Comparison of ENCODE assay signal across 27 cellular contexts in the genomic region with DNA sequence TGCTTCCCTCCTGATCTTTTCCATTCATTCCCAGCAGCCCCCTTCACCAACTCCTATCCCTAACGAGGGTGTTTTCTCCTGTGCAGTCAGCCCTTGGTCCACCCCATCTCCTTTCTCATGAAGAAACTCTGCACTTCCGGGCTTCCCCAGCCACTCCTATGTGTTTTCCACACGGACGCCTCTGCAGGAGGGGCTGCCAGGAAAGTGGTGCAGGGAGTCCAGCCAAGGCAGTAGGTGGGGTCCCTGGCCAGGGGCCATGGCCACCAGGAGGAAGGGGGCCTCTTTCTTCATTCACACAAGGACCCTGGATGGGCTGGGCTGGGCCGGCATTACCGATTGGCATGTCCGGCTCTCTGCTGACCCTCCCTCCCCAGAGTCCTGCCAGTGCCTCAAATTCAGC.
DNase-seq lines count a peak whose midpoint lies in the region; ATAC-seq lines count a peak whose summit lies in the region.
"Had no signal": no experiment of that assay in that cellular context is flagged by ENCODE, and none has a peak within 500 bp of the region (broad histone marks: within the 10 kb centered on the region; RNA-seq: fewer than 3 reads in every experiment).

No MANE protein-coding gene starts in this region.

- no peak overlapping the region for H3K27ac ChIP-seq in mesenchymal stem cell (ENCODE audit: low read length, poor library complexity, severe bottlenecking)
- peak overlapping the region; percentile 54 for H3K27ac ChIP-seq in subcutaneous abdominal adipose tissue (ENCODE audit: low read depth, low read length)
- H3K27ac ChIP-seq: SK-N-MC, WERI-Rb-1 had no signal

- DNase-seq in NCI-H460 (ENCODE audit: extremely low read depth, low read depth) (peak; percentile 50), dermis blood vessel endothelial cell (peak; percentile 28), mesenchymal stem cell (no peak), NCI-H2196 (lab: John Stamatoyannopoulos, UW; ENCODE audit: unreplicated experiment) (no peak), NCI-H1417 treated with DMSO at 0.1 percent for 48 hours (lab: John Stamatoyannopoulos, UW) (no peak), amniotic stem cell (lab: John Stamatoyannopoulos, UW) (no peak)
- DNase-seq: activated CD4-positive, alpha-beta T cell treated with anti-CD3 and anti-CD28 coated beads, Interleukin-2, amount 50 U/mL, for 1 hour; activated CD8-positive, alpha-beta memory T cell treated with anti-CD3 and anti-CD28 coated beads, Interleukin-2, amount 50 U/mL, for 4 hours; activated naive CD8-positive, alpha-beta T cell treated with anti-CD3 and anti-CD28 coated beads, Interleukin-2, amount 50 U/mL, for 24 hours; CD4-positive, alpha-beta T cell; dorsolateral prefrontal cortex; erythroblast; KG1; midbrain; NCI-H187; NCI-H2227 treated with DMSO at 0.1 percent for 48 hours; NCI-H82; nephron progenitor cell; stimulated activated CD4-positive, alpha-beta T cell treated with anti-CD3 and anti-CD28 coated beads, Interleukin-4, amount 100 ng/mL, for 4 hours; substantia nigra; T-helper 2 cell; WERI-Rb-1 had no signal

- H3K36me3 ChIP-seq in mesenchymal stem cell (ENCODE audit: control insufficient read depth in 1 of 2, insufficient read depth in 2 of 2, low read depth in 1 of 2, low read length in 2 of 2) (no peaks in the 10 kb centered on the region), subcutaneous abdominal adipose tissue (ENCODE audit: control insufficient read depth in 5 of 5, insufficient read depth in 5 of 5, low read length in 5 of 5) (no peaks in the 10 kb centered on the region)
- H3K36me3 ChIP-seq: prostate gland, WERI-Rb-1 had no signal

- peak overlapping the region; percentile 40 to 41 for H3K4ac ChIP-seq in mesenchymal stem cell (ENCODE audit: low read depth in 1 of 2, low read length in 2 of 2)

- no peaks in the 10 kb centered on the region for H3K79me1 ChIP-seq in mesenchymal stem cell (replicated peaks; ENCODE audit: low read length, poor library complexity, severe bottlenecking)

- peaks cover 0 to 10% of the 10 kb centered on the region in 2 experiments for H3K27me3 ChIP-seq in mesenchymal stem cell (ENCODE audit: control insufficient read depth in 1 of 2, insufficient read depth in 1 of 2, low read length in 2 of 2)
- H3K27me3 ChIP-seq in subcutaneous abdominal adipose tissue (ENCODE audit: control insufficient read depth in 5 of 5, insufficient read depth in 4 of 5, low read length in 5 of 5) = no peaks in the 10 kb centered on the region
- H3K27me3 ChIP-seq: dorsolateral prefrontal cortex had no signal

- no peak overlapping the region for H3K4me3 ChIP-seq in mesenchymal stem cell (ENCODE audit: insufficient read depth in 1 of 2, low read depth in 1 of 2, low read length in 2 of 2)
- H3K4me3 ChIP-seq in subcutaneous abdominal adipose tissue (ENCODE audit: low read depth in 1 of 5, low read length in 5 of 5) = no peak overlapping the region
- H3K4me3 ChIP-seq: dorsolateral prefrontal cortex, GM12878, prostate gland, SK-N-MC had no signal

- peak overlapping the region; percentile 58 to 64 for H2BK12ac ChIP-seq in mesenchymal stem cell (ENCODE audit: low read length in 2 of 2)

- WGBS in mesenchymal stem cell = 95% methylated on average over 7 of the region's 7 CpGs

- peak overlapping the region; percentile 81 for H4K8ac ChIP-seq in mesenchymal stem cell (ENCODE audit: low read length)

- ATAC-seq in HG03280 (IDR thresholded peaks at IDR 0.05; ENCODE audit: unreplicated experiment) = no peak
- ATAC-seq: activated naive CD8-positive, alpha-beta T cell treated with anti-CD3 and anti-CD28 coated beads, Interleukin-2, amount 50 U/mL, for 24 hours; GM12878 had no signal

- H2AK5ac ChIP-seq in mesenchymal stem cell (ENCODE audit: low read length, severe bottlenecking) = no peak overlapping the region

- peak overlapping the region; percentile 82 for H2BK15ac ChIP-seq in mesenchymal stem cell (ENCODE audit: low read depth, poor library complexity, severe bottlenecking)

- no peaks in the 10 kb centered on the region for H3K9me3 ChIP-seq in mesenchymal stem cell (ENCODE audit: control insufficient read depth, low read length)
- peaks cover 0 to 3% (median 2%) of the 10 kb centered on the region in 5 donors for H3K9me3 ChIP-seq in subcutaneous abdominal adipose tissue (ENCODE audit: control insufficient read depth in 5 of 5, low read length in 5 of 5)
- H3K9me3 ChIP-seq: prostate gland had no signal

- H3K18ac ChIP-seq in mesenchymal stem cell (ENCODE audit: low read depth in 1 of 2, low read length in 2 of 2) = peak overlapping the region; percentile 64 to 80

- H4K91ac ChIP-seq in mesenchymal stem cell (ENCODE audit: low read length) = peak overlapping the region; percentile 83

- no peak overlapping the region for H2BK120ac ChIP-seq in mesenchymal stem cell (ENCODE audit: low read depth, low read length)

- H3K4me1 ChIP-seq in mesenchymal stem cell (ENCODE audit: control insufficient read depth, insufficient read depth, low read depth, low read length) (peaks cover 13% of the 10 kb centered on the region), subcutaneous abdominal adipose tissue (ENCODE audit: control insufficient read depth in 5 of 5, insufficient read depth in 5 of 5, low read length in 5 of 5) (peaks cover 1 to 33% (median 17%) of the 10 kb centered on the region in 5 donors)

- no peak overlapping the region for H3K4me2 ChIP-seq in mesenchymal stem cell (ENCODE audit: low read length, poor library complexity, severe bottlenecking)

- H3K14ac ChIP-seq in mesenchymal stem cell (ENCODE audit: low read length in 2 of 2) = no peak overlapping the region

- H3K23ac ChIP-seq in mesenchymal stem cell (ENCODE audit: low read length in 2 of 2) = no peak overlapping the region

- H2BK5ac ChIP-seq in mesenchymal stem cell (ENCODE audit: low read depth, low read length, poor library complexity, severe bottlenecking) = no peak overlapping the region

- H2AFZ ChIP-seq in mesenchymal stem cell (ENCODE audit: low read depth, low read length) = no peak overlapping the region

- H3K9ac ChIP-seq in mesenchymal stem cell (ENCODE audit: low read length) = peak overlapping the region; percentile 50
- no peak overlapping the region for H3K9ac ChIP-seq in subcutaneous abdominal adipose tissue (ENCODE audit: low read length in 5 of 5)

Comparison
In these comparisons a context has a peak if more than half of its experiments do, and no peak if none do; other contexts are left out.
1. DNase-seq: peak in NCI-H460 (single experiment) and dermis blood vessel endothelial cell (single experiment); none in mesenchymal stem cell (single experiment), NCI-H2196 (single experiment), NCI-H1417 treated with DMSO at 0.1 percent for 48 hours (single experiment) and amniotic stem cell (single experiment).